Comparison of ENCODE assay signal across 18 cellular contexts in the genomic region with DNA sequence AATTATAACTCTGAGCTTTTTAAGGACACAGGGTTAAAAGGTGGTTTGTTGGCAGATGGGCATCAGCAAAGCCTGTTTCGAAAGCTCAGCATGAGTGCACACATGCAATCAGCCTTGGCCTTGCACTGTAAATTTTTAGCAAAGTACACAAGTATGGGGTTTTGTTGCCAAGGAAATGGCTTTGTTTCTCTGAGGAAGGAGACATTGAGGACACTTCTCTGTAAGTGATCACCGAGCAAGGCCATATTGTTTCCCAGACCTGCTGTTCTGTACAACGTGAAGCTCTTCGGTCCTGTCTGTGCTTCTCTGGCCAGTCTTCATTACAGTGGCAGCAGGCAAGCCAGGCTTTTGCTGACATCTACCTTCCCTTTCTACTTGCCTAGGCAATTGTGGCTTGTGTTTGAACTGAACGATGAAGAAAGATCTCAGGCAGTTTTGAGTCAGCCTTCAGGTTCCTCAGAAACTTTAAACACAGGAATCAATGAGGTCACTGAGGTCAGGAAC. TPM values are rescaled to one million over a fixed set of nuclear protein-coding genes. Genes with fewer than 3 reads are reported as not detected.
A peak's percentile ranks its signal among the peaks of the same experiment; 100 is the strongest.
DNase-seq lines count a peak whose midpoint lies in the region; ATAC-seq and TF ChIP-seq lines count a peak whose summit lies in the region.
"Had no signal": no experiment of that assay in that cellular context is flagged by ENCODE, and none has a peak within 500 bp of the region (broad histone marks: within the 10 kb centered on the region; RNA-seq: fewer than 3 reads in every experiment).

No MANE protein-coding gene starts in this region.

- peak overlapping the region in 7 of 11 experiments; percentile 7 to 28 (median 26); a peak in 7 of 22 replicates for H3K4me2 ChIP-seq in BLaER1 treated with 17β-estradiol and CSF1 and Interleukin-3, amounts not matched to agents 10 nM and 100 nM

- peak overlapping the region; percentile 25 to 61 (median 38) for H3K27ac Mint-ChIP-seq in nephron
- H3K27ac Mint-ChIP-seq: naive thymus-derived CD4-positive, alpha-beta T cell had no signal

- CTCF ChIA-PET in RWPE1 (lab: Yijun Ruan, JAX) = interaction anchor here (0.7 to 4.4 kb wide), 5 partner anchors 19 to 138 kb away, joined by 3 to 36 read pairs (median 4); no protein-coding TSS in a partner anchor

- no peaks in the 10 kb centered on the region for H3K36me3 Mint-ChIP-seq in nephron (ENCODE audit: low read depth)
- H3K36me3 Mint-ChIP-seq: naive thymus-derived CD4-positive, alpha-beta T cell had no signal

- ATAC-seq in HG02798 (IDR thresholded peaks at IDR 0.05; ENCODE audit: poor library complexity, unreplicated experiment) = no peak
- ATAC-seq: naive thymus-derived CD4-positive, alpha-beta T cell had no signal

- H3K4me1 ChIP-seq in BLaER1 treated with 17β-estradiol and CSF1 and Interleukin-3, amounts not matched to agents 10 nM and 100 nM = peaks cover 0 to 36% (median 13%) of the 10 kb centered on the region in 10 experiments; a peak in 13 of 20 replicates
- H3K4me1 ChIP-seq in duodenal mucosa (ENCODE audit: control insufficient read depth in 1 of 2, insufficient read depth in 2 of 2, low read length in 2 of 2) = no peaks in the 10 kb centered on the region
- H3K4me1 ChIP-seq: uterus had no signal

- no peaks in the 10 kb centered on the region for H3K27me3 Mint-ChIP-seq in nephron (ENCODE audit: low read depth)

- no peaks in the 10 kb centered on the region for H3K4me1 Mint-ChIP-seq in nephron

- TF ChIP-seq CTCF in nephron (IDR thresholded peaks at IDR 0.05; ENCODE audit: unreplicated experiment in 3 of 3) (no peak), RWPE1 (conservative IDR thresholded peaks at IDR 0.05; ENCODE audit: low read depth) (no peak)

- no peak overlapping the region; a peak in 1 of 22 replicates for H3K9ac ChIP-seq in BLaER1 treated with 17β-estradiol and CSF1 and Interleukin-3, amounts not matched to agents 10 nM and 100 nM
- H3K9ac ChIP-seq in duodenal mucosa (ENCODE audit: low read depth in 1 of 2, low read length in 2 of 2) = no peak overlapping the region

- H3K4me3 Mint-ChIP-seq in nephron = no peak overlapping the region
- H3K4me3 Mint-ChIP-seq: naive thymus-derived CD4-positive, alpha-beta T cell had no signal

- no peak overlapping the region for H3K4me3 ChIP-seq in BLaER1 treated with 17β-estradiol and CSF1 and Interleukin-3, amounts not matched to agents 10 nM and 100 nM
- no peak overlapping the region for H3K4me3 ChIP-seq in duodenal mucosa (ENCODE audit: low read depth in 1 of 2, low read length in 2 of 2)
- H3K4me3 ChIP-seq: uterus had no signal

- peak overlapping the region in 3 of 11 experiments; percentile 2 to 42 (median 4); a peak in 3 of 22 replicates for H3K27ac ChIP-seq in BLaER1 treated with 17β-estradiol and CSF1 and Interleukin-3, amounts not matched to agents 10 nM and 100 nM
- peak overlapping the region; percentile 5 for H3K27ac ChIP-seq in duodenal mucosa (ENCODE audit: low read depth, low read length)
- no peak overlapping the region for H3K27ac ChIP-seq in RWPE1
- H3K27ac ChIP-seq: brain microvascular endothelial cell, uterus had no signal

- no peaks in the 10 kb centered on the region for H3K9me3 Mint-ChIP-seq in nephron
- H3K9me3 Mint-ChIP-seq: naive thymus-derived CD4-positive, alpha-beta T cell had no signal

- H4K20me1 ChIP-seq in BLaER1 treated with 17β-estradiol and CSF1 and Interleukin-3, amounts not matched to agents 10 nM and 100 nM = no peaks in the 10 kb centered on the region

- no peaks in the 10 kb centered on the region for H3K27me3 ChIP-seq in BLaER1 treated with 17β-estradiol and CSF1 and Interleukin-3, amounts not matched to agents 10 nM and 100 nM
- H3K27me3 ChIP-seq in duodenal mucosa (ENCODE audit: control insufficient read depth in 1 of 2, insufficient read depth in 2 of 2, low read length in 2 of 2) = no peaks in the 10 kb centered on the region
- H3K27me3 ChIP-seq: brain microvascular endothelial cell, uterus had no signal

- DNase-seq in LHCN-M2 (ENCODE audit: low read depth) (peak; percentile 43), RWPE1 (ENCODE audit: low spot score) (no peak)
- no peak for DNase-seq in effector CD8-positive, alpha-beta T cell (lab: John Stamatoyannopoulos, UW)
- DNase-seq: activated CD4-positive, alpha-beta T cell treated with anti-CD3 and anti-CD28 coated beads, Interleukin-2, amount 50 U/mL, for 4 hours; activated gamma-delta T cell; brain microvascular endothelial cell; effector memory CD4-positive, alpha-beta T cell; glutamatergic neuron; GOT3; naive thymus-derived CD4-positive, alpha-beta T cell; NCI-H524 treated with DMSO at 0.1 percent for 48 hours; stimulated activated CD4-positive, alpha-beta T cell treated with anti-CD3 and anti-CD28 coated beads, Interleukin-2, amount 100 ng/mL, for 48 hours; T-helper 9 cell; uterus had no signal

- POLR2A ChIA-PET in RWPE1 (lab: Yijun Ruan, JAX; ENCODE audit: low non-redundant PET) = no interaction called here

- H3K9me3 ChIP-seq in BLaER1 treated with 17β-estradiol and CSF1 and Interleukin-3, amounts not matched to agents 10 nM and 100 nM (replicated peaks in 1 of 11) = peaks cover 0 to 17% (median 3%) of the 10 kb centered on the region in 11 experiments; a peak in 8 of 22 replicates
- H3K9me3 ChIP-seq in duodenal mucosa (ENCODE audit: control insufficient read depth in 1 of 2, low read length in 2 of 2) = no peaks in the 10 kb centered on the region
- H3K9me3 ChIP-seq: uterus had no signal

- H3K36me3 ChIP-seq in BLaER1 treated with 17β-estradiol and CSF1 and Interleukin-3, amounts not matched to agents 10 nM and 100 nM = no peaks in the 10 kb centered on the region
- no peaks in the 10 kb centered on the region for H3K36me3 ChIP-seq in duodenal mucosa (ENCODE audit: control insufficient read depth in 1 of 2, insufficient read depth in 2 of 2, low read length in 2 of 2)
- H3K36me3 ChIP-seq: brain microvascular endothelial cell, uterus had no signal

RNA-seq across cellular contexts. Expression of a gene that starts 27.9 kb away (rescaled TPM):
- total RNA-seq in LHCN-M2 (2014; rRNA removed) = 108 and 119 TPM in 2 replicates
- 180 TPM for polyA plus RNA-seq in LHCN-M2 (2012)
